In genomic region chr22:42984397-42984796, GRCh38 we compare ENCODE assay signal across 29 cellular contexts. TPM values are rescaled to one million over a fixed set of nuclear protein-coding genes. Genes with fewer than 3 reads are reported as not detected.
A peak's percentile ranks its signal among the peaks of the same experiment; 100 is the strongest.
DNase-seq lines count a peak whose midpoint lies in the region; ATAC-seq and TF ChIP-seq lines count a peak whose summit lies in the region.
"Had no signal": no experiment of that assay in that cellular context is flagged by ENCODE, and none has a peak within 500 bp of the region (broad histone marks: within the 10 kb centered on the region; RNA-seq: fewer than 3 reads in every experiment).

No MANE protein-coding gene starts in this region.

- intact Hi-C loops in CD4-positive, alpha-beta T cell (cut with DNase I, micrococcal nuclease) = no loop called here
- intact Hi-C loops in ovary (cut with DNase I) = no loop called here

- peaks cover 25% of the 10 kb centered on the region for H3K4me1 ChIP-seq in HUES64 (ENCODE audit: insufficient read depth, low read length)
- H3K4me1 ChIP-seq in ovary (ENCODE audit: insufficient read depth) = peaks cover 9% of the 10 kb centered on the region

- no peak for DNase-seq in CD4-positive, alpha-beta T cell
- DNase-seq in glutamatergic neuron (no peak), progenitor cell of endocrine pancreas (ENCODE audit: low spot score, unreplicated experiment) (no peak), SHP77 (lab: John Stamatoyannopoulos, UW) (no peak), foreskin melanocyte (no peak), ovary (no peak)
- DNase-seq: activated CD4-positive, alpha-beta T cell treated with anti-CD3 and anti-CD28 coated beads, Interleukin-2, amount 50 U/mL, for 1 hour; activated CD4-positive, CD25-positive, alpha-beta regulatory T cell; activated CD8-positive, alpha-beta memory T cell treated with anti-CD3 and anti-CD28 coated beads, Interleukin-2, amount 10 ng/mL, durations not matched to agents 7 days and 5 days; activated gamma-delta T cell treated with Interleukin-2 at 50 U/mL for 16 hours; activated T-cell treated with anti-CD3 and anti-CD28 coated beads, Interleukin-2, amount 50 U/mL, for 4 hours; central memory CD4-positive, alpha-beta T cell; DMS153; head of caudate nucleus; Karpas-422; left ventricle myocardium inferior; mesenchymal stem cell; MV-4-11; naive thymus-derived CD4-positive, alpha-beta T cell; NCI-H146; NCI-H345; RPMI8226; T-helper 1 cell had no signal

- no peaks in the 10 kb centered on the region for H3K36me3 ChIP-seq in HUES64 (ENCODE audit: insufficient read depth, low read length)
- no peaks in the 10 kb centered on the region for H3K36me3 ChIP-seq in ovary
- H3K36me3 ChIP-seq: left ventricle myocardium inferior had no signal

- POLR2A ChIA-PET in CD4-positive, alpha-beta T cell (lab: Charles Lee) = interaction anchor here (0.6 kb wide), 1 partner anchor 84 kb away, joined by 3 read pairs; no protein-coding TSS in a partner anchor

- no peak overlapping the region for H3K4me3 Mint-ChIP-seq in CD4-positive, alpha-beta T cell
- no peak overlapping the region for H3K4me3 Mint-ChIP-seq in glutamatergic neuron (ENCODE audit: unreplicated experiment)
- H3K4me3 Mint-ChIP-seq in progenitor cell of endocrine pancreas (ENCODE audit: low read depth) = no peak overlapping the region
- H3K4me3 Mint-ChIP-seq: activated CD8-positive, alpha-beta memory T cell treated with anti-CD3 and anti-CD28 coated beads, Interleukin-2, amount 10 ng/mL, durations not matched to agents 7 days and 5 days; activated T-cell treated with anti-CD3 and anti-CD28 coated beads, Interleukin-2, amount 50 U/mL, for 4 hours; naive thymus-derived CD4-positive, alpha-beta T cell; stimulated activated memory B cell treated with anti-CD40 and anti-IgM and Interleukin-4, amounts not matched to agents 10 μg/mL and 1 μg/mL and 100 μg/mL, for 72 hours had no signal

- H3K36me3 Mint-ChIP-seq in CD4-positive, alpha-beta T cell (ENCODE audit: low read depth) = peaks cover 5% of the 10 kb centered on the region
- H3K36me3 Mint-ChIP-seq in glutamatergic neuron (ENCODE audit: unreplicated experiment) (no peaks in the 10 kb centered on the region), progenitor cell of endocrine pancreas (ENCODE audit: insufficient read depth) (no peaks in the 10 kb centered on the region)
- H3K36me3 Mint-ChIP-seq: activated CD8-positive, alpha-beta memory T cell treated with anti-CD3 and anti-CD28 coated beads, Interleukin-2, amount 10 ng/mL, durations not matched to agents 7 days and 5 days; stimulated activated memory B cell treated with anti-CD40 and anti-IgM and Interleukin-4, amounts not matched to agents 10 μg/mL and 1 μg/mL and 100 μg/mL, for 72 hours had no signal

- H3K9ac ChIP-seq in HUES64 (ENCODE audit: low read depth, low read length) = no peak overlapping the region; the same call in 1 of the 2 replicates

- CTCF ChIA-PET in CD4-positive, alpha-beta T cell (lab: Charles Lee) = no interaction called here

- peaks cover 35% of the 10 kb centered on the region for H3K4me1 Mint-ChIP-seq in CD4-positive, alpha-beta T cell (ENCODE audit: low read depth)
- peaks cover 18% of the 10 kb centered on the region for H3K4me1 Mint-ChIP-seq in glutamatergic neuron (ENCODE audit: low read depth, unreplicated experiment)
- H3K4me1 Mint-ChIP-seq in progenitor cell of endocrine pancreas (ENCODE audit: low read depth) = peaks cover 22% of the 10 kb centered on the region

- no peak for TF ChIP-seq CTCF in CD4-positive, alpha-beta T cell (IDR thresholded peaks at IDR 0.05)
- TF ChIP-seq CTCF in glutamatergic neuron (IDR thresholded peaks at IDR 0.05; ENCODE audit: partially characterized antibody, unreplicated experiment) (no peak), progenitor cell of endocrine pancreas (IDR thresholded peaks at IDR 0.05; ENCODE audit: unreplicated experiment) (no peak), ovary (IDR thresholded peaks at IDR 0.05) (no peak)

- TF ChIP-seq EP300 in ovary (IDR thresholded peaks at IDR 0.05) = no peak

- no peaks in the 10 kb centered on the region for H3K9me3 Mint-ChIP-seq in CD4-positive, alpha-beta T cell
- H3K9me3 Mint-ChIP-seq in glutamatergic neuron (ENCODE audit: unreplicated experiment) (peaks cover 7% of the 10 kb centered on the region), progenitor cell of endocrine pancreas (ENCODE audit: low read depth) (no peaks in the 10 kb centered on the region)
- H3K9me3 Mint-ChIP-seq: activated T-cell treated with anti-CD3 and anti-CD28 coated beads, Interleukin-2, amount 50 U/mL, for 4 hours; naive thymus-derived CD4-positive, alpha-beta T cell; stimulated activated memory B cell treated with anti-CD40 and anti-IgM and Interleukin-4, amounts not matched to agents 10 μg/mL and 1 μg/mL and 100 μg/mL, for 72 hours had no signal

- peak overlapping the region; percentile 64 for H3K27ac Mint-ChIP-seq in CD4-positive, alpha-beta T cell
- H3K27ac Mint-ChIP-seq in glutamatergic neuron (ENCODE audit: unreplicated experiment) = peak overlapping the region; percentile 59
- H3K27ac Mint-ChIP-seq in progenitor cell of endocrine pancreas = peak overlapping the region; percentile 12
- H3K27ac Mint-ChIP-seq: activated CD8-positive, alpha-beta memory T cell treated with anti-CD3 and anti-CD28 coated beads, Interleukin-2, amount 10 ng/mL, durations not matched to agents 7 days and 5 days; stimulated activated memory B cell treated with anti-CD40 and anti-IgM and Interleukin-4, amounts not matched to agents 10 μg/mL and 1 μg/mL and 100 μg/mL, for 72 hours had no signal

- H3K9me3 ChIP-seq in CD4-positive, alpha-beta T cell (ENCODE audit: control insufficient read depth, low read length) = no peaks in the 10 kb centered on the region
- H3K9me3 ChIP-seq in HUES64 (ENCODE audit: insufficient read depth, low read depth, low read length) = no peaks in the 10 kb centered on the region
- no peaks in the 10 kb centered on the region for H3K9me3 ChIP-seq in ovary
- H3K9me3 ChIP-seq: left ventricle myocardium inferior had no signal

- no peak for TF ChIP-seq POLR2A in ovary (IDR thresholded peaks at IDR 0.05)

- H3K4me3 ChIP-seq in HUES64 (ENCODE audit: low read length) (no peak overlapping the region), ovary (no peak overlapping the region)
- H3K4me3 ChIP-seq: GM12878, left ventricle myocardium inferior, skin epidermis had no signal

- no peaks in the 10 kb centered on the region for H3K27me3 Mint-ChIP-seq in CD4-positive, alpha-beta T cell
- H3K27me3 Mint-ChIP-seq in glutamatergic neuron (ENCODE audit: unreplicated experiment) (peaks cover 5% of the 10 kb centered on the region), progenitor cell of endocrine pancreas (no peaks in the 10 kb centered on the region)
- H3K27me3 Mint-ChIP-seq: activated CD8-positive, alpha-beta memory T cell treated with anti-CD3 and anti-CD28 coated beads, Interleukin-2, amount 10 ng/mL, durations not matched to agents 7 days and 5 days; naive thymus-derived CD4-positive, alpha-beta T cell; stimulated activated memory B cell treated with anti-CD40 and anti-IgM and Interleukin-4, amounts not matched to agents 10 μg/mL and 1 μg/mL and 100 μg/mL, for 72 hours had no signal

- ATAC-seq in CD4-positive, alpha-beta T cell (ENCODE audit: poor library complexity) = no peak
- ATAC-seq: activated CD8-positive, alpha-beta memory T cell treated with anti-CD3 and anti-CD28 coated beads, Interleukin-2, amount 10 ng/mL, durations not matched to agents 7 days and 5 days; activated T-cell treated with anti-CD3 and anti-CD28 coated beads, Interleukin-2, amount 50 U/mL, for 4 hours; GM12878; HCT116; naive thymus-derived CD4-positive, alpha-beta T cell; stimulated activated memory B cell treated with anti-CD40 and anti-IgM and Interleukin-4, amounts not matched to agents 10 μg/mL and 1 μg/mL and 100 μg/mL, for 72 hours had no signal

- WGBS in HUES64 = 92% methylated on average over 4 of the region's 4 CpGs
- 90 to 96% (median 91%) methylated on average over 4 of the region's 4 CpGs for WGBS in ovary, 3 donors

- H3K27me3 ChIP-seq in CD4-positive, alpha-beta T cell (ENCODE audit: control insufficient read depth, insufficient read depth, low read length) = no peaks in the 10 kb centered on the region
- H3K27me3 ChIP-seq in HUES64 (ENCODE audit: insufficient read depth, low read length) = no peaks in the 10 kb centered on the region
- no peaks in the 10 kb centered on the region for H3K27me3 ChIP-seq in ovary

- no peak overlapping the region for H3K27ac ChIP-seq in CD4-positive, alpha-beta T cell (ENCODE audit: low read depth, low read length)
- peak overlapping the region; percentile 56; the same call in 1 of the 2 replicates for H3K27ac ChIP-seq in HUES64 (ENCODE audit: low read depth, low read length)
- no peak overlapping the region for H3K27ac ChIP-seq in ovary
- H3K27ac ChIP-seq: HL-60, left ventricle myocardium inferior, skin epidermis had no signal

RNA-seq across cellular contexts. Expression of gene PACSIN2, which starts 30.6 kb away (rescaled TPM):
- total RNA-seq in CD4-positive, alpha-beta T cell = 10 to 100 TPM; 23.3 to 25.5 TPM
- polyA plus RNA-seq in HUES64 (2013, experiment 1 of 2) = 47.2 TPM
- 46.5 TPM for polyA plus RNA-seq in HUES64 (2013, experiment 2 of 2)
- total RNA-seq in glutamatergic neuron (ENCODE audit: unreplicated experiment) (47.3 TPM), progenitor cell of endocrine pancreas (53.9 and 61.0 TPM in 2 replicates), ovary (10 to 100 TPM; 25.5 to 60.0 (median 48.0) TPM)
- 10 to 100 TPM; 30.9 to 48.4 TPM for polyA plus RNA-seq in ovary

Comparison
In these comparisons a context has a peak if more than half of its experiments do, and no peak if none do; other contexts are left out.
1. H3K27ac Mint-ChIP-seq: peak in every context shown above with its lines; median percentile 64 in CD4-positive, alpha-beta T cell; 59 in glutamatergic neuron; 12 in progenitor cell of endocrine pancreas.